In the genomic region with DNA sequence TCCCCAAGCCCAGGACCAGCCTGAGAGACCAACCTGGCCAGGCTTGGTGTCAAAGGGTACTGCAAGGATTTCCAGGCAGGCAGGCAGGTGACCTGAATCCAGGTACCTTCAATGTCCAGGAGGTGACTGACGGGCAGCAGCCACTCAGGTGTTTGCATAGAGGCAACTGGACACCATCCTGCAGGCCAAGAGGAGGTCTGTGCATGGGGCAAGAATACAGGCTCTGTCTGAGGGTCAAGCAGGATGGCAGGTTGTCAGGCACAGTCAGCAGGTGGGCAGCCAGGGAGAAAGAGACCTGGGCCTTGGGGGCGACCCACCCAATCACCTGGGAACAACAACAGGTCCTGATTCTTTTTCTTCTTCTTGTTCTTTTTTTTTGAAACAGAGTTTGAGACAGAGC, we compare ENCODE assay signal across 18 cellular contexts.
A peak's percentile ranks its signal among the peaks of the same experiment; 100 is the strongest.
DNase-seq lines count a peak whose midpoint lies in the region; ATAC-seq and TF ChIP-seq lines count a peak whose summit lies in the region.
"Had no signal": no experiment of that assay in that cellular context is flagged by ENCODE, and none has a peak within 500 bp of the region (broad histone marks: within the 10 kb centered on the region; RNA-seq: fewer than 3 reads in every experiment).

No MANE protein-coding gene starts in this region.

- intact Hi-C loops in gastrocnemius medialis (cut with DNase I; ENCODE audit: low total_unique reads): no loop called here

- ATAC-seq in foreskin keratinocyte (no peak), gastrocnemius medialis (no peak)
- ATAC-seq: CD8-positive, alpha-beta T cell; GM12878; HepG2 had no signal

- H3K27ac ChIP-seq in angular gyrus (ENCODE audit: low read depth, low read length) (peak overlapping the region; percentile 96), cingulate gyrus (ENCODE audit: low read depth, low read length) (peak overlapping the region; percentile 100), neural progenitor cell (no peak overlapping the region), temporal lobe (ENCODE audit: low read depth, low read length) (peak overlapping the region; percentile 100), foreskin keratinocyte (no peak overlapping the region), gastrocnemius medialis (no peak overlapping the region)
- H3K27ac ChIP-seq: BLaER1 treated with 17β-estradiol and CSF1 and Interleukin-3, amounts not matched to agents 10 nM and 100 nM had no signal

- H3K27me3 Mint-ChIP-seq in neural progenitor cell (ENCODE audit: insufficient read depth, low read depth): peaks cover 9% of the 10 kb centered on the region

- no peak for TF ChIP-seq POLR2A in gastrocnemius medialis (IDR thresholded peaks at IDR 0.05)

- in situ Hi-C loops in gastrocnemius medialis (cut with MboI; ENCODE audit: low sequenced_read_pairs in 4 of 4): no loop called here

- H3K79me2 ChIP-seq in neural progenitor cell (ENCODE audit: low read depth): no peaks in the 10 kb centered on the region

- no peak overlapping the region for H3K9ac ChIP-seq in neural progenitor cell
- H3K9ac ChIP-seq: BLaER1 treated with 17β-estradiol and CSF1 and Interleukin-3, amounts not matched to agents 10 nM and 100 nM had no signal

- no peak overlapping the region for H2AFZ ChIP-seq in neural progenitor cell (replicated peaks)

- no peak overlapping the region for H3K4me3 ChIP-seq in neural progenitor cell
- H3K4me3 ChIP-seq in gastrocnemius medialis: no peak overlapping the region
- H3K4me3 ChIP-seq: BLaER1 treated with 17β-estradiol and CSF1 and Interleukin-3, amounts not matched to agents 10 nM and 100 nM; GM12878 had no signal

- DNase-seq in neural progenitor cell (ENCODE audit: low spot score): no peak
- no peak for DNase-seq in stimulated activated CD4-positive, alpha-beta T cell treated with anti-CD3 and anti-CD28 coated beads, Interleukin-2, amount 100 ng/mL, for 24 hours
- DNase-seq in foreskin keratinocyte: no peak
- DNase-seq in gastrocnemius medialis: no peak
- DNase-seq: 8988T; Calu3; CD8-positive, alpha-beta T cell; DMS53; DND-41; EL; H9 had no signal

- H3K27ac Mint-ChIP-seq in neural progenitor cell: peak overlapping the region; percentile 81
- H3K27ac Mint-ChIP-seq: B cell; CD8-positive, alpha-beta T cell; H9 had no signal

- H3K4me1 Mint-ChIP-seq in neural progenitor cell: peaks cover 36% of the 10 kb centered on the region

- H3K4me2 ChIP-seq in neural progenitor cell: no peak overlapping the region
- H3K4me2 ChIP-seq: BLaER1 treated with 17β-estradiol and CSF1 and Interleukin-3, amounts not matched to agents 10 nM and 100 nM had no signal

- H3K9me3 ChIP-seq in neural progenitor cell (ENCODE audit: low read depth) (no peaks in the 10 kb centered on the region), gastrocnemius medialis (no peaks in the 10 kb centered on the region)
- H3K9me3 ChIP-seq: BLaER1 treated with 17β-estradiol and CSF1 and Interleukin-3, amounts not matched to agents 10 nM and 100 nM had no signal

- peaks cover 8% of the 10 kb centered on the region for H3F3A ChIP-seq in neural progenitor cell (ENCODE audit: low read depth)

- TF ChIP-seq CTCF in neural progenitor cell (IDR thresholded peaks at IDR 0.05) (no peak), foreskin keratinocyte (conservative IDR thresholded peaks at IDR 0.05) (no peak), gastrocnemius medialis (IDR thresholded peaks at IDR 0.05 in 4 of 5, conservative IDR thresholded peaks at IDR 0.05 in 1 of 5) (no peak)

- H3K27me3 ChIP-seq in neural progenitor cell: no peaks in the 10 kb centered on the region
- peaks cover under 1% of the 10 kb centered on the region for H3K27me3 ChIP-seq in foreskin keratinocyte
- no peaks in the 10 kb centered on the region for H3K27me3 ChIP-seq in gastrocnemius medialis
- H3K27me3 ChIP-seq: BLaER1 treated with 17β-estradiol and CSF1 and Interleukin-3, amounts not matched to agents 10 nM and 100 nM had no signal

- H4K20me1 ChIP-seq in neural progenitor cell (ENCODE audit: low read depth): no peaks in the 10 kb centered on the region
- H4K20me1 ChIP-seq: BLaER1 treated with 17β-estradiol and CSF1 and Interleukin-3, amounts not matched to agents 10 nM and 100 nM had no signal

- peaks cover 3% of the 10 kb centered on the region for H3K36me3 Mint-ChIP-seq in neural progenitor cell
- H3K36me3 Mint-ChIP-seq: CD8-positive, alpha-beta T cell had no signal

- H3K36me3 ChIP-seq in neural progenitor cell (no peaks in the 10 kb centered on the region), gastrocnemius medialis (no peaks in the 10 kb centered on the region)
- H3K36me3 ChIP-seq: BLaER1 treated with 17β-estradiol and CSF1 and Interleukin-3, amounts not matched to agents 10 nM and 100 nM had no signal

- peaks cover 6% of the 10 kb centered on the region for H3K9me3 Mint-ChIP-seq in neural progenitor cell
- H3K9me3 Mint-ChIP-seq: CD8-positive, alpha-beta T cell had no signal

- no peak overlapping the region for H3K4me3 Mint-ChIP-seq in neural progenitor cell
- H3K4me3 Mint-ChIP-seq: B cell; CD8-positive, alpha-beta T cell; H9 had no signal

- H3K4me1 ChIP-seq in neural progenitor cell (peaks cover 13% of the 10 kb centered on the region), foreskin keratinocyte (no peaks in the 10 kb centered on the region), gastrocnemius medialis (peaks cover 6 to 12% of the 10 kb centered on the region in 2 donors)

Comparison
In these comparisons a context has a peak if more than half of its experiments do, and no peak if none do; other contexts are left out.
1. H3K27ac ChIP-seq: peak in angular gyrus (single experiment), cingulate gyrus (single experiment) and temporal lobe (single experiment); none in neural progenitor cell (single experiment), foreskin keratinocyte (single experiment) and gastrocnemius medialis (0 of 4).